Comparison of ENCODE assay signal across 20 cellular contexts in genomic region chr4:73213917-73214663, GRCh38. TPM values are rescaled to one million over a fixed set of nuclear protein-coding genes. Genes with fewer than 3 reads are reported as not detected.
A peak's percentile ranks its signal among the peaks of the same experiment; 100 is the strongest.
DNase-seq lines count a peak whose midpoint lies in the region; ATAC-seq and TF ChIP-seq lines count a peak whose summit lies in the region.
"Had no signal": no experiment of that assay in that cellular context is flagged by ENCODE, and none has a peak within 500 bp of the region (broad histone marks: within the 10 kb centered on the region; RNA-seq: fewer than 3 reads in every experiment).

No MANE protein-coding gene starts in this region.

- H3K4me3 ChIP-seq in AG10803 (ENCODE audit: low read length) (no peak overlapping the region), coronary artery (peak overlapping the region; percentile 3)
- H3K4me3 ChIP-seq: PC-9, tibial artery had no signal

- H3K27ac ChIP-seq in coronary artery: peak overlapping the region in 1 of 2 donors; percentile 20
- H3K27ac ChIP-seq: PC-9 had no signal

- ATAC-seq in GM18868 (IDR thresholded peaks at IDR 0.05; ENCODE audit: unreplicated experiment): no peak
- ATAC-seq: activated T-cell treated with anti-CD3 and anti-CD28 coated beads, Interleukin-2, amount 50 U/mL, for 72 hours had no signal

- DNase-seq in AG10803 (ENCODE audit: low read depth) (peak; percentile 19), OCI-M1 (lab: John Stamatoyannopoulos, UW) (peak; percentile 14), coronary artery (ENCODE audit: low spot score) (no peak), kidney tubule cell (ENCODE audit: low spot score) (peak; percentile 30), A172 (ENCODE audit: low spot score) (no peak), NCI-H2107 treated with DMSO at 0.1 percent for 48 hours (lab: John Stamatoyannopoulos, UW; ENCODE audit: unreplicated experiment) (no peak), mesenteric fat pad (ENCODE audit: low spot score) (no peak)
- DNase-seq: activated CD8-positive, alpha-beta memory T cell treated with anti-CD3 and anti-CD28 coated beads for 24 hours; activated T-cell treated with anti-CD3 and anti-CD28 coated beads, Interleukin-2, amount 50 U/mL, for 72 hours; caudate nucleus; effector CD4-positive, alpha-beta T cell; KG1; left cardiac atrium; midbrain; NCI-H1092 treated with DMSO at 0.1 percent for 48 hours; NCI-H69; PC-9; T-helper 9 cell; tibial artery had no signal

- TF ChIP-seq CTCF in AG10803 (conservative IDR thresholded peaks at IDR 0.05; ENCODE audit: low read length) (no peak), coronary artery (IDR thresholded peaks at IDR 0.05) (no peak)

RNA-seq across cellular contexts. Expression of gene ANKRD17, which starts 44.5 kb away (rescaled TPM):
- 16.8 and 17.6 TPM in 2 replicates for total RNA-seq in A172 (2014; rRNA removed; shearing (Covaris generic))
- total RNA-seq in mesenteric fat pad: 65.8 TPM

Comparison
In these comparisons a context has a peak if more than half of its experiments do, and no peak if none do; other contexts are left out.
1. DNase-seq: peak in AG10803 (single experiment), OCI-M1 (single experiment) and kidney tubule cell (single experiment); none in coronary artery (single experiment), A172 (single experiment), NCI-H2107 treated with DMSO at 0.1 percent for 48 hours (single experiment) and mesenteric fat pad (single experiment).